In genomic region chr20:62825288-62825993, GRCh38 we compare ENCODE assay signal across 1 cellular context.
TF ChIP-seq lines count a peak whose summit lies in the region.

No MANE protein-coding gene starts in this region.

TF ChIP-seq in HEK293, 187 proteins besides CTCF, POLR2A, EP300 and RAD21:
- peak; percentile 66; the same call in 1 of the 2 replicates for TF ChIP-seq ZBTB7A (tag by site-specific recombination; IDR thresholded peaks at IDR 0.05; ENCODE audit: low read depth)
- TF ChIP-seq OVOL3 (tag by site-specific recombination; IDR thresholded peaks at IDR 0.05), result no peak
- TF ChIP-seq, protein P1, sequence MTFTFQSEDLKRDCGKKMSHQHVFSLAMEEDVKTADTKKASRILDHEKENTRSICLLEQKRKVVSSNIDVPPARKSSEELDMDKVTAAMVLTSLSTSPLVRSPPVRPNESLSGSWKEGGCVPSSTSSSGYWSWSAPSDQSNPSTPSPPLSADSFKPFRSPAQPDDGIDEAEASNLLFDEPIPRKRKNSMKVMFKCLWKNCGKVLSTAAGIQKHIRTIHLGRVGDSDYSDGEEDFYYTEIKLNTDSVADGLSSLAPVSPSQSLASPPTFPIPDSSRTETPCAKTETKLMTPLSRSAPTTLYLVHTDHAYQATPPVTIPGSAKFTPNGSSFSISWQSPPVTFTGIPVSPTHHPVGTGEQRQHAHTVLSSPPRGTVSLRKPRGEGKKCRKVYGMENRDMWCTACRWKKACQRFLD (tag by site-specific recombination; IDR thresholded peaks at IDR 0.05), result no peak
- TF ChIP-seq, protein P2, sequence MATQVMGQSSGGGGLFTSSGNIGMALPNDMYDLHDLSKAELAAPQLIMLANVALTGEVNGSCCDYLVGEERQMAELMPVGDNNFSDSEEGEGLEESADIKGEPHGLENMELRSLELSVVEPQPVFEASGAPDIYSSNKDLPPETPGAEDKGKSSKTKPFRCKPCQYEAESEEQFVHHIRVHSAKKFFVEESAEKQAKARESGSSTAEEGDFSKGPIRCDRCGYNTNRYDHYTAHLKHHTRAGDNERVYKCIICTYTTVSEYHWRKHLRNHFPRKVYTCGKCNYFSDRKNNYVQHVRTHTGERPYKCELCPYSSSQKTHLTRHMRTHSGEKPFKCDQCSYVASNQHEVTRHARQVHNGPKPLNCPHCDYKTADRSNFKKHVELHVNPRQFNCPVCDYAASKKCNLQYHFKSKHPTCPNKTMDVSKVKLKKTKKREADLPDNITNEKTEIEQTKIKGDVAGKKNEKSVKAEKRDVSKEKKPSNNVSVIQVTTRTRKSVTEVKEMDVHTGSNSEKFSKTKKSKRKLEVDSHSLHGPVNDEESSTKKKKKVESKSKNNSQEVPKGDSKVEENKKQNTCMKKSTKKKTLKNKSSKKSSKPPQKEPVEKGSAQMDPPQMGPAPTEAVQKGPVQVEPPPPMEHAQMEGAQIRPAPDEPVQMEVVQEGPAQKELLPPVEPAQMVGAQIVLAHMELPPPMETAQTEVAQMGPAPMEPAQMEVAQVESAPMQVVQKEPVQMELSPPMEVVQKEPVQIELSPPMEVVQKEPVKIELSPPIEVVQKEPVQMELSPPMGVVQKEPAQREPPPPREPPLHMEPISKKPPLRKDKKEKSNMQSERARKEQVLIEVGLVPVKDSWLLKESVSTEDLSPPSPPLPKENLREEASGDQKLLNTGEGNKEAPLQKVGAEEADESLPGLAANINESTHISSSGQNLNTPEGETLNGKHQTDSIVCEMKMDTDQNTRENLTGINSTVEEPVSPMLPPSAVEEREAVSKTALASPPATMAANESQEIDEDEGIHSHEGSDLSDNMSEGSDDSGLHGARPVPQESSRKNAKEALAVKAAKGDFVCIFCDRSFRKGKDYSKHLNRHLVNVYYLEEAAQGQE (tag by site-specific recombination; IDR thresholded peaks at IDR 0.05), result peak; percentile 43
- TF ChIP-seq ZNF23 (tag by site-specific recombination; IDR thresholded peaks at IDR 0.05; ENCODE audit: borderline replicate concordance), result no peak
- TF ChIP-seq ZBTB20 (tag by site-specific recombination; IDR thresholded peaks at IDR 0.05), result no peak
- TF ChIP-seq ZBTB8A (tag by site-specific recombination; IDR thresholded peaks at IDR 0.05), result no peak
- TF ChIP-seq GLIS2 (tag by site-specific recombination; IDR thresholded peaks at IDR 0.05), result peak; percentile 68
- no peak for TF ChIP-seq SALL2 (tag by site-specific recombination; IDR thresholded peaks at IDR 0.05; ENCODE audit: borderline replicate concordance)
